Comparison of ENCODE assay signal across 8 cellular contexts in the genomic region with DNA sequence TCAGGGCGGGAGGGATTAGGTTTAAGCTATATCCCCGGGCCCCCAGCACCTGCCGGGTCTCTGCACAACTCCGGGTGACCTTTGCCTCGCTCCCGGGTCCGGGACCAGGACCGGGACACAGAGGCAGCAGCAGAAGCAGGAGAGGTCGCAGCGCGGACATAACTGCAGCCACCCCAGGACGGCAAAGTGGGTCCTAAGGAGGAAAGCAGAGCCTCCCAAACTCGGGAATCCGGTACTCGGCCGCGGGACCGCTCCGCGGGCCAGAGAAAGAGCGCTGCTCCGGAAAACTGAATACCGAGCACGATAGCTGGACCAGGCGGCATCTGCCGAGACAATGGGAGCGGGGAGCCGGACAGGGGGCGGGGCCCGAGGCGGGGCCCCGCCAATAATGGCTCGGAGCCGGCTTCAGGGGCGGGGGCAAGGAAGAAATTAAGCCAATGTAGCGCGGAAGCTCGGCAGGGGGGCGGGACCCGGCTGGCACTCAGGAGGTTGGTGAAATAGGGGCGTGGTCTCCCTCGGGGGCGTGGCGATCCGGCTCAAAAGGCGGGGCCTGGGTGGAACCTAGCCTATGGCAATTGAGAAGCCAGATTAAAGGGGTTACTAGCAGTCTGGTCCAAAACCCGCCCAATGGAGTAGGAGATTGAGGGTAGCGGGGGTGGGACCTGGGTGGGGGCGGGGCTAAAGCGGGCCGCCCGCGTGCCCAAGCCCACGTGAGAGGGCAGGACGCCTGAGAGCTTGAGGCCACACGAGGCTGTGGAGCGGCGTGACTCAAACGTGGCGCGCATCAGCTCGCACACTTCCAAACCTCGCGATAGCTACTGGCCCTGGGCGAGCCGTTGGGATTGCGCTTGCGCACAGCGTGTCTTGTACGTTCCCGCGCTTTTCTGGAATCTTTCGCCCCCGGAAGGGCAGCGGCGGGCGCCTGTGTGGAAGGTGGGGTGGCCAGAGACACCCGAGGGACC. TPM values are rescaled to one million over a fixed set of nuclear protein-coding genes. Genes with fewer than 3 reads are reported as not detected.
DNase-seq lines count a peak whose midpoint lies in the region; ATAC-seq and TF ChIP-seq lines count a peak whose summit lies in the region.

A gene with protein sequence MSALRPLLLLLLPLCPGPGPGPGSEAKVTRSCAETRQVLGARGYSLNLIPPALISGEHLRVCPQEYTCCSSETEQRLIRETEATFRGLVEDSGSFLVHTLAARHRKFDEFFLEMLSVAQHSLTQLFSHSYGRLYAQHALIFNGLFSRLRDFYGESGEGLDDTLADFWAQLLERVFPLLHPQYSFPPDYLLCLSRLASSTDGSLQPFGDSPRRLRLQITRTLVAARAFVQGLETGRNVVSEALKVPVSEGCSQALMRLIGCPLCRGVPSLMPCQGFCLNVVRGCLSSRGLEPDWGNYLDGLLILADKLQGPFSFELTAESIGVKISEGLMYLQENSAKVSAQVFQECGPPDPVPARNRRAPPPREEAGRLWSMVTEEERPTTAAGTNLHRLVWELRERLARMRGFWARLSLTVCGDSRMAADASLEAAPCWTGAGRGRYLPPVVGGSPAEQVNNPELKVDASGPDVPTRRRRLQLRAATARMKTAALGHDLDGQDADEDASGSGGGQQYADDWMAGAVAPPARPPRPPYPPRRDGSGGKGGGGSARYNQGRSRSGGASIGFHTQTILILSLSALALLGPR (minus strand): TSS at position 342 of the 962 bp plus-strand sequence. CDS start 182 bp downstream, at position 160.
A gene with protein sequence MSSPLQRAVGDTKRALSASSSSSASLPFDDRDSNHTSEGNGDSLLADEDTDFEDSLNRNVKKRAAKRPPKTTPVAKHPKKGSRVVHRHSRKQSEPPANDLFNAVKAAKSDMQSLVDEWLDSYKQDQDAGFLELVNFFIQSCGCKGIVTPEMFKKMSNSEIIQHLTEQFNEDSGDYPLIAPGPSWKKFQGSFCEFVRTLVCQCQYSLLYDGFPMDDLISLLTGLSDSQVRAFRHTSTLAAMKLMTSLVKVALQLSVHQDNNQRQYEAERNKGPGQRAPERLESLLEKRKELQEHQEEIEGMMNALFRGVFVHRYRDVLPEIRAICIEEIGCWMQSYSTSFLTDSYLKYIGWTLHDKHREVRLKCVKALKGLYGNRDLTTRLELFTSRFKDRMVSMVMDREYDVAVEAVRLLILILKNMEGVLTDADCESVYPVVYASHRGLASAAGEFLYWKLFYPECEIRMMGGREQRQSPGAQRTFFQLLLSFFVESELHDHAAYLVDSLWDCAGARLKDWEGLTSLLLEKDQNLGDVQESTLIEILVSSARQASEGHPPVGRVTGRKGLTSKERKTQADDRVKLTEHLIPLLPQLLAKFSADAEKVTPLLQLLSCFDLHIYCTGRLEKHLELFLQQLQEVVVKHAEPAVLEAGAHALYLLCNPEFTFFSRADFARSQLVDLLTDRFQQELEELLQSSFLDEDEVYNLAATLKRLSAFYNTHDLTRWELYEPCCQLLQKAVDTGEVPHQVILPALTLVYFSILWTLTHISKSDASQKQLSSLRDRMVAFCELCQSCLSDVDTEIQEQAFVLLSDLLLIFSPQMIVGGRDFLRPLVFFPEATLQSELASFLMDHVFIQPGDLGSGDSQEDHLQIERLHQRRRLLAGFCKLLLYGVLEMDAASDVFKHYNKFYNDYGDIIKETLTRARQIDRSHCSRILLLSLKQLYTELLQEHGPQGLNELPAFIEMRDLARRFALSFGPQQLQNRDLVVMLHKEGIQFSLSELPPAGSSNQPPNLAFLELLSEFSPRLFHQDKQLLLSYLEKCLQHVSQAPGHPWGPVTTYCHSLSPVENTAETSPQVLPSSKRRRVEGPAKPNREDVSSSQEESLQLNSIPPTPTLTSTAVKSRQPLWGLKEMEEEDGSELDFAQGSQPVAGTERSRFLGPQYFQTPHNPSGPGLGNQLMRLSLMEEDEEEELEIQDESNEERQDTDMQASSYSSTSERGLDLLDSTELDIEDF (plus strand): TSS at position 879 of the 962 bp plus-strand sequence. CDS start 2,639 bp downstream, outside the sequence.

- no peak within 1 kb of the TSS for H3K27ac Mint-ChIP-seq in activated naive CD8-positive, alpha-beta T cell

- no peaks in the 10 kb centered on the region for H3K27me3 Mint-ChIP-seq in activated naive CD8-positive, alpha-beta T cell

- 4% methylated on average over 71 to 74 of the region's 78 CpGs for WGBS in tibial nerve, 2 donors

- H2AFZ ChIP-seq in parathyroid adenoma = peak within 1 kb of the TSS; percentile 92

- H3K9ac ChIP-seq in parathyroid adenoma = no peak within 1 kb of the TSS

- H3K36me3 Mint-ChIP-seq in activated naive CD8-positive, alpha-beta T cell = peaks cover 3% of the 10 kb centered on the region

- no peaks in the 10 kb centered on the region for H3K27me3 ChIP-seq in cardiac muscle cell
- H3K27me3 ChIP-seq in parathyroid adenoma (ENCODE audit: control insufficient read depth, insufficient read depth, low read length) = no peaks in the 10 kb centered on the region
- no peaks in the 10 kb centered on the region for H3K27me3 ChIP-seq in tibial nerve

- peaks cover 43% of the 10 kb centered on the region for H3K4me1 Mint-ChIP-seq in activated naive CD8-positive, alpha-beta T cell (ENCODE audit: low read depth)

- no peaks in the 10 kb centered on the region for H3K9me3 Mint-ChIP-seq in activated naive CD8-positive, alpha-beta T cell (ENCODE audit: low read depth)

- no peak for TF ChIP-seq POLR2A in tibial nerve (IDR thresholded peaks at IDR 0.05)

- DNase-seq in GM10266 (ENCODE audit: extremely low spot score) (peak; percentile 97), NCI-H1092 treated with DMSO at 0.1 percent for 48 hours (lab: John Stamatoyannopoulos, UW) (peak; percentile 98), SKM-1 (lab: John Stamatoyannopoulos, UW; ENCODE audit: unreplicated experiment) (peak; percentile 96), cardiac muscle cell (ENCODE audit: low read depth in 1 of 2, low spot score in 1 of 2) (peak; percentile 97), tibial nerve (ENCODE audit: low spot score in 2 of 2) (peak; percentile 86 to 95)

- H3K4me3 Mint-ChIP-seq in activated naive CD8-positive, alpha-beta T cell = peak within 1 kb of the TSS; percentile 76

- H3K4me2 ChIP-seq in parathyroid adenoma (ENCODE audit: low read length) = peak within 1 kb of the TSS; percentile 92

- no peaks in the 10 kb centered on the region for H3K79me2 ChIP-seq in parathyroid adenoma

- H3K4me1 ChIP-seq in cardiac muscle cell (ENCODE audit: low read depth) = no peaks in the 10 kb centered on the region
- peaks cover 2% of the 10 kb centered on the region for H3K4me1 ChIP-seq in parathyroid adenoma
- H3K4me1 ChIP-seq in tibial nerve = peaks cover 0 to 18% (median 6%) of the 10 kb centered on the region in 4 donors

- H3K27ac ChIP-seq in cardiac muscle cell (no peak within 1 kb of the TSS), parathyroid adenoma (no peak within 1 kb of the TSS), tibial nerve (peak within 1 kb of the TSS in 3 of 4 donors; percentile 21 to 42 (median 29))

- H3K4me3 ChIP-seq in cardiac muscle cell (peak within 1 kb of the TSS; percentile 84), parathyroid adenoma (ENCODE audit: low read depth, low read length) (peak within 1 kb of the TSS; percentile 58), tibial nerve (peak within 1 kb of the TSS; percentile 41 to 51 (median 46))

- TF ChIP-seq EP300 in tibial nerve (IDR thresholded peaks at IDR 0.05) = peak in 1 of 2 donors; percentile 32

- peak; percentile 86 for ATAC-seq in HG02623 (IDR thresholded peaks at IDR 0.05; ENCODE audit: unreplicated experiment)

- H3K9me3 ChIP-seq in cardiac muscle cell (ENCODE audit: low read depth) = no peaks in the 10 kb centered on the region
- no peaks in the 10 kb centered on the region for H3K9me3 ChIP-seq in parathyroid adenoma (ENCODE audit: control insufficient read depth, low read length)
- H3K9me3 ChIP-seq in tibial nerve = no peaks in the 10 kb centered on the region

- H3K36me3 ChIP-seq in cardiac muscle cell = no peaks in the 10 kb centered on the region
- no peaks in the 10 kb centered on the region for H3K36me3 ChIP-seq in parathyroid adenoma (ENCODE audit: control insufficient read depth, insufficient read depth, low read length)
- no peaks in the 10 kb centered on the region for H3K36me3 ChIP-seq in tibial nerve

- TF ChIP-seq CTCF in GM10266 (IDR thresholded peaks at IDR 0.05; ENCODE audit: control insufficient read depth, insufficient read depth, low read depth, missing control alignments) (no peak), cardiac muscle cell (IDR thresholded peaks at IDR 0.05; ENCODE audit: low read depth, low read length) (no peak), parathyroid adenoma (IDR thresholded peaks at IDR 0.05) (no peak), tibial nerve (IDR thresholded peaks at IDR 0.05) (no peak)

RNA-seq across cellular contexts. Expression of the first gene that starts in this region (rescaled TPM):
- total RNA-seq in cardiac muscle cell (37.4 and 47.9 TPM in 2 replicates), tibial nerve (1 to 10 TPM; 1.1 to 3.1 (median 1.7) TPM)
- polyA plus RNA-seq in cardiac muscle cell = 29.8 and 32.1 TPM in 2 replicates

RNA-seq across cellular contexts. Expression of the second gene that starts in this region (rescaled TPM):
- total RNA-seq in cardiac muscle cell = 1.6 and 2.0 TPM in 2 replicates
- 5.8 and 6.8 TPM in 2 replicates for polyA plus RNA-seq in cardiac muscle cell
- total RNA-seq in tibial nerve = 1 to 10 TPM; 4.2 to 8.2 (median 6.5) TPM

Comparison
In these comparisons a context has a peak if more than half of its experiments do, and no peak if none do; other contexts are left out.
1. H3K27ac ChIP-seq: peak in tibial nerve (3 of 4); none in cardiac muscle cell (single experiment) and parathyroid adenoma (single experiment).
2. Peak in every context shown above with its lines, with median percentiles within 50 percentile points of each other: DNase-seq and H3K4me3 ChIP-seq.